Comparison of ENCODE assay signal across 7 cellular contexts in genomic region chr9:62838024-62838718, GRCh38.
A peak's percentile ranks its signal among the peaks of the same experiment; 100 is the strongest.
DNase-seq lines count a peak whose midpoint lies in the region; ATAC-seq and TF ChIP-seq lines count a peak whose summit lies in the region.
"Not testable (repeated sequence)": the region's sequence is repeated elsewhere in the genome, so short reads cannot be mapped to it uniquely, and the experiment has no call there.

No MANE protein-coding gene starts in this region.

- DNase-seq in NAMALWA (ENCODE audit: low spot score) (peak; percentile 98), left lung (peak; percentile 94 to 99), spleen (peak; percentile 100)
- peak; percentile 98 for DNase-seq in activated CD8-positive, alpha-beta memory T cell treated with anti-CD3 and anti-CD28 coated beads, Interleukin-2, amount 50 U/mL, for 48 hours

- intact Hi-C loops in left lung (cut with DNase I); spleen (cut with DNase I; ENCODE audit: low total_unique reads): not testable (repeated sequence)

- not testable (repeated sequence) for H3K9me3 ChIP-seq in ectodermal cell (ENCODE audit: control insufficient read depth, low read length); left lung; spleen

- ATAC-seq in HG02759 (IDR thresholded peaks at IDR 0.05; ENCODE audit: unreplicated experiment) (peak; percentile 100), left lung (peak; percentile 100)

- TF ChIP-seq POLR2A in GM18526 (IDR thresholded peaks at IDR 0.05; ENCODE audit: extremely low read depth, insufficient read length), result peak; percentile 55
- peak in 2 of 3 donors; percentile 45 to 95 for TF ChIP-seq POLR2A in spleen (IDR thresholded peaks at IDR 0.05)

- WGBS in ectodermal cell, 2 experiments, result 1% methylated on average over 56 of the region's 60 CpGs
- 1 to 2% (median 1%) methylated on average over 38 to 57 of the region's 60 CpGs for WGBS in spleen, 5 donors

- peak overlapping the region; percentile 31 for H3K4me3 ChIP-seq in ectodermal cell (ENCODE audit: insufficient read depth, low read depth, low read length)
- peak overlapping the region; percentile 33 to 37 for H3K4me3 ChIP-seq in left lung
- peak overlapping the region; percentile 37 to 74 (median 53) for H3K4me3 ChIP-seq in spleen

- TF ChIP-seq CTCF in left lung (IDR thresholded peaks at IDR 0.05); spleen (IDR thresholded peaks at IDR 0.05 in 8 of 11, conservative IDR thresholded peaks at IDR 0.05 in 3 of 11): not testable (repeated sequence)

- H3K36me3 ChIP-seq in ectodermal cell (ENCODE audit: control insufficient read depth, insufficient read depth, low read length); left lung; spleen: not testable (repeated sequence)

- H3K4me1 ChIP-seq in ectodermal cell (ENCODE audit: control insufficient read depth, insufficient read depth, low read length), result not testable (repeated sequence)
- peaks cover 0 to 12% of the 10 kb centered on the region in 2 donors for H3K4me1 ChIP-seq in left lung
- H3K4me1 ChIP-seq in spleen, result peaks cover 0 to 16% (median 11%) of the 10 kb centered on the region in 6 donors

- H3K27me3 ChIP-seq in ectodermal cell (ENCODE audit: control insufficient read depth, insufficient read depth, low read length, poor library complexity, severe bottlenecking) (peaks cover 77% of the 10 kb centered on the region), left lung (peaks cover 13 to 63% of the 10 kb centered on the region in 2 donors), spleen (replicated peaks in 1 of 7) (peaks cover 0 to 42% (median 13%) of the 10 kb centered on the region in 7 donors)

- H3K27ac ChIP-seq in ectodermal cell (ENCODE audit: insufficient read depth, low read depth, low read length, poor library complexity, severe bottlenecking), result not testable (repeated sequence)
- H3K27ac ChIP-seq in left lung (peak overlapping the region in 1 of 2 donors; percentile 48), spleen (peak overlapping the region; percentile 22 to 94 (median 80))
